ENCODE assay signal across 19 cellular contexts in the genomic region with DNA sequence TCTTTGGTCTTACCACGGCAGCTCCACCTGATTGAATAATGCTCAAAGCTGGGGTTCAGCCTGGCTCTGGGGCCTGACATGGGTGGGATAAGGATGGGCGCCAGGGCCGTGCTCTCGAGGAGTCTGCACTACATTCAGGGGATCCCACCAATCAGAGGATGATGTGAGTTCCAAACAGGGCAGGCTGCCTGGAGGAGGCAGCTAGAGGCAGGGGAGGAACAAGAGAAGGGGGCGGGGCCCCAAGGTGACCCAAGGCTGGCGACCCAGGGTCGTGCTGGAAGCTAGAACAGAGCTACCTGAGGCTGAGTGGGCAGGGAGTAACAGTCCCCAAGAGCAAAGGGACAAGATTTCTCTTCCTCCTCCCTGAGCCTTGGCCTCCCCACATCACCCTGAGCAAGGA.
"Had no signal": no experiment of that assay in that cellular context is flagged by ENCODE, and none has a peak within 500 bp of the region (broad histone marks: within the 10 kb centered on the region; RNA-seq: fewer than 3 reads in every experiment).

No MANE protein-coding gene starts in this region.

- H3K4me2 ChIP-seq: hepatocyte, smooth muscle cell had no signal

- H3K79me2 ChIP-seq: hepatocyte had no signal

- H3K27ac ChIP-seq: brain microvascular endothelial cell, foreskin keratinocyte, hepatocyte, left ventricle myocardium inferior, ovary, psoas muscle had no signal

- H3K27me3 ChIP-seq: foreskin keratinocyte, hepatocyte, ovary had no signal

- H3K4me1 Mint-ChIP-seq: activated B cell treated with CpG ODN at 0.5 μM for 24 hours; stimulated activated effector memory CD8-positive, alpha-beta T cell treated with anti-CD3 and anti-CD28 coated beads, Interleukin-12 subunit alpha, Interleukin-12 subunit beta, amount 100 ng/mL, for 72 hours had no signal

- H3K4me3 ChIP-seq: hepatocyte, left ventricle myocardium inferior, ovary, psoas muscle, smooth muscle cell had no signal

- H3K4me3 Mint-ChIP-seq: activated B cell treated with CpG ODN at 0.5 μM for 24 hours; activated CD4-positive, alpha-beta memory T cell treated with anti-CD3 and anti-CD28 coated beads for 36 hours; activated T-cell treated with anti-CD3 and anti-CD28 coated beads, Interleukin-2, amount 50 U/mL, for 4 hours; stimulated activated effector memory CD8-positive, alpha-beta T cell treated with anti-CD3 and anti-CD28 coated beads, Interleukin-12 subunit alpha, Interleukin-12 subunit beta, amount 100 ng/mL, for 72 hours had no signal

- ATAC-seq: activated T-cell treated with anti-CD3 and anti-CD28 coated beads, Interleukin-2, amount 50 U/mL, for 4 hours; foreskin keratinocyte; sciatic nerve; stimulated activated effector memory CD8-positive, alpha-beta T cell treated with anti-CD3 and anti-CD28 coated beads, Interleukin-12 subunit alpha, Interleukin-12 subunit beta, amount 100 ng/mL, for 72 hours had no signal

- H2AFZ ChIP-seq: hepatocyte had no signal

- H3K9me3 ChIP-seq: left ventricle myocardium inferior, ovary, psoas muscle had no signal

- H3K9me3 Mint-ChIP-seq: activated B cell treated with CpG ODN at 0.5 μM for 24 hours; activated CD4-positive, alpha-beta memory T cell treated with anti-CD3 and anti-CD28 coated beads for 36 hours; activated T-cell treated with anti-CD3 and anti-CD28 coated beads, Interleukin-2, amount 50 U/mL, for 4 hours; stimulated activated effector memory CD8-positive, alpha-beta T cell treated with anti-CD3 and anti-CD28 coated beads, Interleukin-12 subunit alpha, Interleukin-12 subunit beta, amount 100 ng/mL, for 72 hours had no signal

- H3K4me1 ChIP-seq: foreskin keratinocyte, psoas muscle had no signal

- H3K36me3 Mint-ChIP-seq: activated CD4-positive, alpha-beta memory T cell treated with anti-CD3 and anti-CD28 coated beads for 36 hours; stimulated activated effector memory CD8-positive, alpha-beta T cell treated with anti-CD3 and anti-CD28 coated beads, Interleukin-12 subunit alpha, Interleukin-12 subunit beta, amount 100 ng/mL, for 72 hours had no signal

- H3K27ac Mint-ChIP-seq: activated B cell treated with CpG ODN at 0.5 μM for 24 hours; activated CD4-positive, alpha-beta memory T cell treated with anti-CD3 and anti-CD28 coated beads for 36 hours; stimulated activated effector memory CD8-positive, alpha-beta T cell treated with anti-CD3 and anti-CD28 coated beads, Interleukin-12 subunit alpha, Interleukin-12 subunit beta, amount 100 ng/mL, for 72 hours had no signal

- H3K36me3 ChIP-seq: brain microvascular endothelial cell, ovary had no signal

- DNase-seq: activated B cell treated with CpG ODN at 0.5 μM for 24 hours; activated CD4-positive, alpha-beta memory T cell treated with anti-CD3 and anti-CD28 coated beads for 36 hours; activated CD4-positive, alpha-beta T cell treated with anti-CD3 and anti-CD28 coated beads for 4 hours; activated effector memory CD4-positive, alpha-beta T cell treated with anti-CD3 and anti-CD28 coated beads, Interleukin-2, amount 50 U/mL, for 16 hours; activated naive CD4-positive, alpha-beta T cell treated with anti-CD3 and anti-CD28 coated beads, Interleukin-2, amount 50 U/mL, for 16 hours; activated T-cell treated with anti-CD3 and anti-CD28 coated beads, Interleukin-2, amount 50 U/mL, for 4 hours; aorta; brain microvascular endothelial cell; central memory CD4-positive, alpha-beta T cell; foreskin keratinocyte; left ventricle myocardium inferior; mammary epithelial cell; ovary; psoas muscle; stimulated activated CD4-positive, alpha-beta T cell treated with anti-CD3 and anti-CD28 coated beads, Interleukin-4, amount 100 ng/mL, for 1 hour had no signal
